In genomic region chr17:10337976-10338375, GRCh38 we compare ENCODE assay signal across 32 cellular contexts. TPM values are rescaled to one million over a fixed set of nuclear protein-coding genes. Genes with fewer than 3 reads are reported as not detected.
A peak's percentile ranks its signal among the peaks of the same experiment; 100 is the strongest.
DNase-seq lines count a peak whose midpoint lies in the region.
"Had no signal": no experiment of that assay in that cellular context is flagged by ENCODE, and none has a peak within 500 bp of the region (broad histone marks: within the 10 kb centered on the region; RNA-seq: fewer than 3 reads in every experiment).

No MANE protein-coding gene starts in this region.

- peak; percentile 7 for DNase-seq in DMS 273 (lab: John Stamatoyannopoulos, UW; ENCODE audit: unreplicated experiment)
- no peak for DNase-seq in DMS 273 treated with DMSO at 0.1 percent for 48 hours (lab: John Stamatoyannopoulos, UW)
- peak; percentile 14 for DNase-seq in HS-27A (ENCODE audit: low read depth)
- DNase-seq in epidermal melanocyte (ENCODE audit: insufficient read length, low spot score): peak; percentile 25
- DNase-seq in stromal cell of bone marrow (ENCODE audit: low read depth): peak; percentile 19
- no peak for DNase-seq in HT-29 (ENCODE audit: low spot score)
- no peak for DNase-seq in T-helper 2 cell
- no peak for DNase-seq in DMS153 treated with DMSO at 0.1 percent for 48 hours (lab: John Stamatoyannopoulos, UW; ENCODE audit: unreplicated experiment)
- DNase-seq: activated CD4-positive, alpha-beta T cell treated with anti-CD3 and anti-CD28 coated beads, Interleukin-2, amount 50 U/mL, for 4 hours; activated CD8-positive, alpha-beta memory T cell treated with anti-CD3 and anti-CD28 coated beads, Interleukin-2, amount 10 ng/mL, durations not matched to agents 7 days and 5 days; activated gamma-delta T cell; activated naive CD8-positive, alpha-beta T cell treated with anti-CD3 and anti-CD28 coated beads, Interleukin-2, amount 10 ng/mL, durations not matched to agents 7 days and 5 days; activated T-cell treated with anti-CD3 and anti-CD28 coated beads, Interleukin-2, amount 50 U/mL, for 4 hours; CD8-positive, alpha-beta T cell; colonic mucosa; effector memory CD4-positive, alpha-beta T cell; head of caudate nucleus; islet precursor cell; left lung; NCI-H510A; OCI-M1; pancreas; retina; small intestine; stimulated activated naive CD4-positive, alpha-beta T cell; T-helper 1 cell; upper lobe of right lung had no signal

RNA-seq across cellular contexts. Expression of gene MYH13, which starts 34.8 kb away (rescaled TPM):
- not detected in 2 replicates for total RNA-seq in HT-29 (2014; rRNA removed; shearing (Covaris generic))
- total RNA-seq: activated CD8-positive, alpha-beta memory T cell treated with anti-CD3 and anti-CD28 coated beads, Interleukin-2, amount 10 ng/mL, durations not matched to agents 7 days and 5 days; activated naive CD8-positive, alpha-beta T cell treated with anti-CD3 and anti-CD28 coated beads, Interleukin-2, amount 10 ng/mL, durations not matched to agents 7 days and 5 days; activated T-cell treated with anti-CD3 and anti-CD28 coated beads, Interleukin-2, amount 50 U/mL, for 4 hours; astrocyte; B cell; cardiac septum; CD8-positive, alpha-beta T cell; epithelial cell of proximal tubule; left lung; pancreas; temporal lobe; upper lobe of right lung had no signal

Comparison
In these comparisons a context has a peak if more than half of its experiments do, and no peak if none do; other contexts are left out.
1. DNase-seq: peak in DMS 273 (single experiment), HS-27A (single experiment), epidermal melanocyte (single experiment) and stromal cell of bone marrow (single experiment); none in DMS 273 treated with DMSO at 0.1 percent for 48 hours (single experiment), HT-29 (single experiment), T-helper 2 cell (0 of 5) and DMS153 treated with DMSO at 0.1 percent for 48 hours (single experiment).